1 cellular context compared by ENCODE assay signal in genomic region chr1:153534933-153535663, GRCh38.
TF ChIP-seq lines count a peak whose summit lies in the region.

No MANE protein-coding gene starts in this region.

TF ChIP-seq in H1, 55 proteins besides CTCF, POLR2A, EP300 and RAD21:
- TF ChIP-seq SIRT6 (IDR thresholded peaks at IDR 0.05; ENCODE audit: low read length) (no peak), ZNF274 (IDR thresholded peaks at IDR 0.05; ENCODE audit: borderline replicate concordance, extremely low read depth, low read length) (no peak), TBP (IDR thresholded peaks at IDR 0.05; ENCODE audit: low read depth, low read length) (no peak), KDM4A (IDR thresholded peaks at IDR 0.05; ENCODE audit: low read depth, low read length, severe bottlenecking) (no peak), GABPA (IDR thresholded peaks at IDR 0.05; ENCODE audit: borderline replicate concordance, insufficient read depth, low read length) (no peak), RXRA (IDR thresholded peaks at IDR 0.05; ENCODE audit: insufficient read depth, low read depth, low read length) (no peak), CBX8 (IDR thresholded peaks at IDR 0.05; ENCODE audit: borderline replicate concordance, low read depth, low read length) (no peak), BACH1 (IDR thresholded peaks at IDR 0.05; ENCODE audit: low read length) (no peak), TAF7 (optimal IDR thresholded peaks at IDR 0.05; ENCODE audit: borderline replicate concordance, low read depth, low read length) (no peak), POLR2AphosphoS5 (IDR thresholded peaks at IDR 0.05; ENCODE audit: low read depth, low read length) (no peak), HDAC6 (IDR thresholded peaks at IDR 0.05; ENCODE audit: low read depth, low read length) (no peak), SP4 (IDR thresholded peaks at IDR 0.05; ENCODE audit: low read length) (no peak), NRF1 (IDR thresholded peaks at IDR 0.05; ENCODE audit: low read depth, low read length) (no peak), BCL11A (IDR thresholded peaks at IDR 0.05; ENCODE audit: low read depth in 2 of 2, low read length in 2 of 2) (no peak), CREB1 (IDR thresholded peaks at IDR 0.05) (no peak), KDM5A (IDR thresholded peaks at IDR 0.05; ENCODE audit: low read length) (no peak), TEAD4 (IDR thresholded peaks at IDR 0.05; ENCODE audit: low read depth, low read length) (no peak), EGR1 (IDR thresholded peaks at IDR 0.05; ENCODE audit: borderline replicate concordance, low read depth, low read length) (no peak), EZH2 (IDR thresholded peaks at IDR 0.05; ENCODE audit: low read depth, low read length, severe bottlenecking) (no peak), RBBP5 (IDR thresholded peaks at IDR 0.05; ENCODE audit: borderline replicate concordance, low read depth, low read length) (no peak)
